Comparison of ENCODE assay signal across 26 cellular contexts in genomic region chr14:58813745-58814144, GRCh38.
"Had no signal": no experiment of that assay in that cellular context is flagged by ENCODE, and none has a peak within 500 bp of the region (broad histone marks: within the 10 kb centered on the region; RNA-seq: fewer than 3 reads in every experiment).

No MANE protein-coding gene starts in this region.

- H3K27me3 Mint-ChIP-seq: stimulated activated memory B cell treated with anti-CD40 and anti-IgM and Interleukin-4, amounts not matched to agents 10 μg/mL and 1 μg/mL and 100 μg/mL, for 72 hours had no signal

- ATAC-seq: activated CD4-positive, CD25-positive, alpha-beta regulatory T cell treated with anti-CD3 and anti-CD28 coated beads, Interleukin-2, amount 50 U/mL, for 24 hours; activated CD8-positive, alpha-beta T cell treated with anti-CD3 and anti-CD28 coated beads, Interleukin-2, amount 10 ng/mL, durations not matched to agents 7 days and 5 days; activated naive CD4-positive, alpha-beta T cell treated with anti-CD3 and anti-CD28 coated beads, Interleukin-2, amount 50 U/mL, for 72 hours; left ventricle myocardium superior; natural killer cell; right cardiac atrium; stimulated activated memory B cell treated with anti-CD40 and anti-IgM and Interleukin-4, amounts not matched to agents 10 μg/mL and 1 μg/mL and 100 μg/mL, for 72 hours had no signal

- DNase-seq: activated CD4-positive, alpha-beta T cell treated with anti-CD3 and anti-CD28 coated beads, Interleukin-2, amount 10 ng/mL, durations not matched to agents 7 days and 5 days; activated CD8-positive, alpha-beta T cell treated with anti-CD3 and anti-CD28 coated beads, Interleukin-2, amount 10 ng/mL, durations not matched to agents 7 days and 5 days; activated gamma-delta T cell; aorta; brain microvascular endothelial cell; caudate nucleus; dermis blood vessel endothelial cell; effector CD8-positive, alpha-beta T cell; foreskin melanocyte; hippocampal formation; left ventricle myocardium superior; mammary epithelial cell; natural killer cell; pancreas; right cardiac atrium; small intestine; stomach had no signal

- H3K9me3 Mint-ChIP-seq: activated CD4-positive, alpha-beta T cell treated with anti-CD3 and anti-CD28 coated beads, Interleukin-2, amount 10 ng/mL, durations not matched to agents 7 days and 5 days; activated naive CD4-positive, alpha-beta T cell treated with anti-CD3 and anti-CD28 coated beads, Interleukin-2, amount 50 U/mL, for 72 hours; activated T-helper 1 cell treated with anti-CD3 and anti-CD28 coated beads, Interleukin-12 subunit alpha, Interleukin-12 subunit beta, Interleukin-2, Interleukin-4 antibody, amounts not matched to agents 30 ng/mL and 10 ng/mL and 1 ng/mL, durations not matched to agents 14 hours and 24 hours and 36 hours; stimulated activated memory B cell treated with anti-CD40 and anti-IgM and Interleukin-4, amounts not matched to agents 10 μg/mL and 1 μg/mL and 100 μg/mL, for 72 hours; T-helper 2 cell treated with Interferon-gamma antibody and Interleukin-4, amounts not matched to agents 5 μg/mL and 100 μg/mL, for 36 hours had no signal

- H3K27ac Mint-ChIP-seq: activated CD4-positive, alpha-beta T cell treated with anti-CD3 and anti-CD28 coated beads, Interleukin-2, amount 10 ng/mL, durations not matched to agents 7 days and 5 days; activated CD8-positive, alpha-beta T cell treated with anti-CD3 and anti-CD28 coated beads, Interleukin-2, amount 10 ng/mL, durations not matched to agents 7 days and 5 days; activated naive CD4-positive, alpha-beta T cell treated with anti-CD3 and anti-CD28 coated beads, Interleukin-2, amount 50 U/mL, for 72 hours; activated T-helper 1 cell treated with anti-CD3 and anti-CD28 coated beads, Interleukin-12 subunit alpha, Interleukin-12 subunit beta, Interleukin-2, Interleukin-4 antibody, amounts not matched to agents 30 ng/mL and 10 ng/mL and 1 ng/mL, durations not matched to agents 14 hours and 24 hours and 36 hours; mesothelial cell of epicardium; natural killer cell; stimulated activated memory B cell treated with anti-CD40 and anti-IgM and Interleukin-4, amounts not matched to agents 10 μg/mL and 1 μg/mL and 100 μg/mL, for 72 hours; T-helper 2 cell treated with Interferon-gamma antibody and Interleukin-4, amounts not matched to agents 5 μg/mL and 100 μg/mL, for 36 hours had no signal

- H3K4me1 Mint-ChIP-seq: activated CD4-positive, alpha-beta T cell treated with anti-CD3 and anti-CD28 coated beads, Interleukin-2, amount 10 ng/mL, durations not matched to agents 7 days and 5 days; natural killer cell; stimulated activated memory B cell treated with anti-CD40 and anti-IgM and Interleukin-4, amounts not matched to agents 10 μg/mL and 1 μg/mL and 100 μg/mL, for 72 hours had no signal

- H3K9me3 ChIP-seq: pancreas, stomach, suprapubic skin, tibial nerve had no signal

- FAIRE-seq: pancreas, small intestine had no signal

- H3K27me3 ChIP-seq: brain microvascular endothelial cell, pancreas, stomach, suprapubic skin, tibial nerve had no signal

- H3K4me3 ChIP-seq: pancreas, stomach, suprapubic skin, tibial nerve had no signal

- H3K4me3 Mint-ChIP-seq: activated CD4-positive, alpha-beta T cell treated with anti-CD3 and anti-CD28 coated beads, Interleukin-2, amount 10 ng/mL, durations not matched to agents 7 days and 5 days; activated CD8-positive, alpha-beta T cell treated with anti-CD3 and anti-CD28 coated beads, Interleukin-2, amount 10 ng/mL, durations not matched to agents 7 days and 5 days; activated T-helper 1 cell treated with anti-CD3 and anti-CD28 coated beads, Interleukin-12 subunit alpha, Interleukin-12 subunit beta, Interleukin-2, Interleukin-4 antibody, amounts not matched to agents 30 ng/mL and 10 ng/mL and 1 ng/mL, durations not matched to agents 14 hours and 24 hours and 36 hours; mesothelial cell of epicardium; natural killer cell; stimulated activated memory B cell treated with anti-CD40 and anti-IgM and Interleukin-4, amounts not matched to agents 10 μg/mL and 1 μg/mL and 100 μg/mL, for 72 hours; T-helper 2 cell treated with Interferon-gamma antibody and Interleukin-4, amounts not matched to agents 5 μg/mL and 100 μg/mL, for 36 hours had no signal

- H3K36me3 ChIP-seq: brain microvascular endothelial cell, pancreas, stomach, suprapubic skin, tibial nerve had no signal

- H3K36me3 Mint-ChIP-seq: activated naive CD4-positive, alpha-beta T cell treated with anti-CD3 and anti-CD28 coated beads, Interleukin-2, amount 50 U/mL, for 72 hours; mesothelial cell of epicardium; natural killer cell; stimulated activated memory B cell treated with anti-CD40 and anti-IgM and Interleukin-4, amounts not matched to agents 10 μg/mL and 1 μg/mL and 100 μg/mL, for 72 hours had no signal

- H3K27ac ChIP-seq: brain microvascular endothelial cell, pancreas, stomach, suprapubic skin, tibial nerve, VCaP had no signal
